ENCODE assay signal across 9 cellular contexts in the genomic region with DNA sequence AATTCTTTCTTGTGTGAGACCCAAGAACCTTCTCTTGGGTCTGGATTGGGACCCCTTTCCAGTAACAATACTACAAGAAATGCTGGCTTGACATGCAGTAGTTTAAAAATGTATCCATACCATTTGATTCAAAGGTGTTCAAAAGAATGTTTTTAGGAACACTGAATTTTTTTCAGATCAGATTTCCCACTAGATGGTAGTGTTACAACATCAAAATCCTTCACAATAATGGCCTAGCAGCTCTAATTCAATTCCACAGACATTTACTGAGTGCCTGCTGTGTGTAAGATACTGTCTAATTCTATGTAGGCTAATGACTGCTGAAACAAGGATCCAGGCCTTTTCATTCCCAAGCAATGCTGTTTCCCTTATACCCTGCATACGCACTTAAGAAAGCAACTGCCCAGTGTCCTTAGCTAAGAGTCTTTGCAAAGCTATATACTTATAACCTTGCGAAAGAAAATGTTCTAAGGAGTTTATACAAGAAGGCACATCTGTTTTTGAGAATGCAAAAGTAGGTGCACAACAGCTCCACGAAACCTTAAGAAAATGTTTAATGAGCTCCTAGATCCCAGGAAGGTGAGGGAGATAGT. TPM values are rescaled to one million over a fixed set of nuclear protein-coding genes. Genes with fewer than 3 reads are reported as not detected.
A peak's percentile ranks its signal among the peaks of the same experiment; 100 is the strongest.
DNase-seq lines count a peak whose midpoint lies in the region; ATAC-seq and TF ChIP-seq lines count a peak whose summit lies in the region.
"Had no signal": no experiment of that assay in that cellular context is flagged by ENCODE, and none has a peak within 500 bp of the region (broad histone marks: within the 10 kb centered on the region; RNA-seq: fewer than 3 reads in every experiment).

No MANE protein-coding gene starts in this region.

- no peaks in the 10 kb centered on the region for H3K27me3 Mint-ChIP-seq in natural killer cell (ENCODE audit: low read depth in 2 of 2)
- H3K27me3 Mint-ChIP-seq: activated naive CD8-positive, alpha-beta T cell treated with anti-CD3 and anti-CD28 coated beads, Interleukin-2, amount 10 ng/mL, durations not matched to agents 7 days and 5 days had no signal

- no peaks in the 10 kb centered on the region for H3K4me1 Mint-ChIP-seq in natural killer cell
- H3K4me1 Mint-ChIP-seq: activated naive CD8-positive, alpha-beta T cell treated with anti-CD3 and anti-CD28 coated beads, Interleukin-2, amount 10 ng/mL, durations not matched to agents 7 days and 5 days had no signal

- H3K9me3 Mint-ChIP-seq in natural killer cell, result no peaks in the 10 kb centered on the region
- H3K9me3 Mint-ChIP-seq: activated naive CD8-positive, alpha-beta T cell treated with anti-CD3 and anti-CD28 coated beads, Interleukin-2, amount 10 ng/mL, durations not matched to agents 7 days and 5 days had no signal

- DNase-seq in HT1080 (ENCODE audit: low read depth), result peak; percentile 11
- peak; percentile 20 to 68 for DNase-seq in NCI-H524 (lab: John Stamatoyannopoulos, UW)
- DNase-seq in dermis microvascular lymphatic vessel endothelial cell (ENCODE audit: low read depth in 2 of 2), result peak; percentile 4 to 30
- DNase-seq in putamen (ENCODE audit: low spot score), result peak; percentile 38
- no peak for DNase-seq in natural killer cell
- DNase-seq in foreskin fibroblast, result no peak
- DNase-seq: activated naive CD8-positive, alpha-beta T cell treated with anti-CD3 and anti-CD28 coated beads, Interleukin-2, amount 10 ng/mL, durations not matched to agents 7 days and 5 days had no signal

- ATAC-seq in natural killer cell (no peak), HG03159 (IDR thresholded peaks at IDR 0.05; ENCODE audit: unreplicated experiment) (no peak), HG03432 (IDR thresholded peaks at IDR 0.05; ENCODE audit: unreplicated experiment) (no peak)

- no peak for TF ChIP-seq CTCF in natural killer cell (IDR thresholded peaks at IDR 0.05)
- no peak for TF ChIP-seq CTCF in foreskin fibroblast (IDR thresholded peaks at IDR 0.05; ENCODE audit: low read depth, low read length)

- H3K4me3 Mint-ChIP-seq in natural killer cell, result no peak overlapping the region
- H3K4me3 Mint-ChIP-seq: activated naive CD8-positive, alpha-beta T cell treated with anti-CD3 and anti-CD28 coated beads, Interleukin-2, amount 10 ng/mL, durations not matched to agents 7 days and 5 days had no signal

- H3K36me3 Mint-ChIP-seq in natural killer cell, result no peaks in the 10 kb centered on the region
- H3K36me3 Mint-ChIP-seq: activated naive CD8-positive, alpha-beta T cell treated with anti-CD3 and anti-CD28 coated beads, Interleukin-2, amount 10 ng/mL, durations not matched to agents 7 days and 5 days had no signal

- intact Hi-C loops in natural killer cell (cut with micrococcal nuclease), result no loop called here

- no peak overlapping the region for H3K27ac Mint-ChIP-seq in natural killer cell
- H3K27ac Mint-ChIP-seq: activated naive CD8-positive, alpha-beta T cell treated with anti-CD3 and anti-CD28 coated beads, Interleukin-2, amount 10 ng/mL, durations not matched to agents 7 days and 5 days had no signal

- no peak overlapping the region for H3K4me3 ChIP-seq in foreskin fibroblast (ENCODE audit: low read depth in 1 of 2, low read length in 2 of 2)

RNA-seq across cellular contexts. Expression of a gene that starts 50.7 kb away (rescaled TPM):
- total RNA-seq in HT1080 (2014; rRNA removed; shearing (Covaris generic)), result 3.4 and 4.6 TPM in 2 replicates
- 4.2 and 4.5 TPM in 2 replicates for polyA plus RNA-seq in HT1080 (2015; cell fraction: cytosol; rRNA removed)
- polyA plus RNA-seq in HT1080 (2015; cell fraction: nucleus; rRNA removed), result 3.9 and 4.4 TPM in 2 replicates
- total RNA-seq in dermis microvascular lymphatic vessel endothelial cell (1.3 and 4.0 TPM in 2 replicates), natural killer cell (1 to 10 TPM in 1 of 3 donors, under 1 TPM in 2; 0.16 to 1.8 (median 0.52) TPM)

Comparison
In these comparisons a context has a peak if more than half of its experiments do, and no peak if none do; other contexts are left out.
1. DNase-seq: peak in HT1080 (single experiment), NCI-H524 (2 of 2), dermis microvascular lymphatic vessel endothelial cell (2 of 2) and putamen (single experiment); none in natural killer cell (single experiment) and foreskin fibroblast (0 of 2).